ENCODE assay signal across 8 cellular contexts in genomic region chr1:28259935-28260802, GRCh38. TPM values are rescaled to one million over a fixed set of nuclear protein-coding genes. Genes with fewer than 3 reads are reported as not detected.
DNase-seq lines count a peak whose midpoint lies in the region; ATAC-seq and TF ChIP-seq lines count a peak whose summit lies in the region.

No MANE protein-coding gene starts in this region.

- 0 to 3% methylated on average over 23 to 24 of the region's 66 CpGs for WGBS in mesodermal cell (ENCODE audit: insufficient coverage in 2 of 2), 2 experiments
- 3% methylated on average over 27 of the region's 66 CpGs for WGBS in suprapubic skin

- H3K4me1 ChIP-seq in mesodermal cell (ENCODE audit: control insufficient read depth, insufficient read depth, low read length, poor library complexity, severe bottlenecking) (peaks cover 26% of the 10 kb centered on the region), suprapubic skin (peaks cover 22% of the 10 kb centered on the region)

- H3K27ac ChIP-seq in mesodermal cell (ENCODE audit: low read depth, low read length, severe bottlenecking) (peak overlapping the region; percentile 94), suprapubic skin (peak overlapping the region; percentile 83)

- H3K9me3 ChIP-seq in MG63 (no peaks in the 10 kb centered on the region), mesodermal cell (ENCODE audit: control insufficient read depth, low read length) (no peaks in the 10 kb centered on the region), suprapubic skin (no peaks in the 10 kb centered on the region)

- no peak for ATAC-seq in HG03442 (IDR thresholded peaks at IDR 0.05; ENCODE audit: unreplicated experiment)

- H3K4me3 ChIP-seq in MG63 (peak overlapping the region; percentile 85), epithelial cell of esophagus (ENCODE audit: low read length) (peak overlapping the region; percentile 94), mesodermal cell (ENCODE audit: extremely low read depth, insufficient read depth, low read length, poor library complexity, severe bottlenecking) (peak overlapping the region; percentile 95), suprapubic skin (peak overlapping the region; percentile 90)

- no peaks in the 10 kb centered on the region for H3K27me3 ChIP-seq in MG63
- H3K27me3 ChIP-seq in suprapubic skin: no peaks in the 10 kb centered on the region

- no peak for TF ChIP-seq EP300 in suprapubic skin (IDR thresholded peaks at IDR 0.05)

- TF ChIP-seq POLR2A in suprapubic skin (IDR thresholded peaks at IDR 0.05): no peak

- H3K36me3 ChIP-seq in MG63 (peaks cover 9% of the 10 kb centered on the region; the same call in 1 of the 2 replicates), mesodermal cell (ENCODE audit: control insufficient read depth, insufficient read depth, low read length) (peaks cover 10% of the 10 kb centered on the region), suprapubic skin (no peaks in the 10 kb centered on the region)

- DNase-seq in NCI-H524 (lab: John Stamatoyannopoulos, UW) (peak; percentile 32 to 54), NCI-H524 treated with DMSO at 0.1 percent for 48 hours (lab: John Stamatoyannopoulos, UW) (no peak), MG63 (peak; percentile 77), epithelial cell of esophagus (ENCODE audit: low read depth) (peak; percentile 92), suprapubic skin (ENCODE audit: low spot score in 2 of 2) (peak; percentile 87 to 89)
- peak; percentile 46 for DNase-seq in activated CD4-positive, alpha-beta T cell treated with anti-CD3 and anti-CD28 coated beads, Interleukin-2, amount 50 U/mL, for 48 hours

- TF ChIP-seq CTCF in epithelial cell of esophagus (IDR thresholded peaks at IDR 0.05; ENCODE audit: insufficient read depth, low read depth, low read length, missing control alignments) (no peak), suprapubic skin (IDR thresholded peaks at IDR 0.05) (no peak)

RNA-seq across cellular contexts. Expression of gene SESN2, which starts 0.9 kb away (rescaled TPM):
- 13.4 and 19.0 TPM in 2 replicates for total RNA-seq in MG63 (2014; rRNA removed; shearing (Covaris generic); ENCODE audit: low replicate concordance)
- 22.1 TPM for polyA plus RNA-seq in mesodermal cell (2013, experiment 1 of 2)
- 19.0 TPM for polyA plus RNA-seq in mesodermal cell (2013, experiment 2 of 2)
- 10 to 100 TPM in 1 of 4 donors, 1 to 10 TPM in 3; 7.4 to 12.1 (median 7.5) TPM for total RNA-seq in suprapubic skin

RNA-seq across cellular contexts. Expression of gene ATP5IF1, which starts 24.2 kb away (rescaled TPM):
- 56.3 and 244 TPM in 2 replicates for total RNA-seq in MG63 (2014; rRNA removed; shearing (Covaris generic); ENCODE audit: low replicate concordance)
- 288 TPM for polyA plus RNA-seq in mesodermal cell (2013, experiment 1 of 2)
- 287 TPM for polyA plus RNA-seq in mesodermal cell (2013, experiment 2 of 2)
- total RNA-seq in suprapubic skin: 100 to 1,000 TPM; 195 to 277 (median 229) TPM

RNA-seq across cellular contexts. Expression of gene DNAJC8, which starts 27.3 kb away (rescaled TPM):
- total RNA-seq in MG63 (2014; rRNA removed; shearing (Covaris generic); ENCODE audit: low replicate concordance): 115 and 155 TPM in 2 replicates
- polyA plus RNA-seq in mesodermal cell (2013, experiment 1 of 2): 139 TPM
- polyA plus RNA-seq in mesodermal cell (2013, experiment 2 of 2): 142 TPM
- 10 to 100 TPM; 28.2 to 39.0 (median 31.7) TPM for total RNA-seq in suprapubic skin
